Comparison of ENCODE assay signal across 21 cellular contexts in the genomic region with DNA sequence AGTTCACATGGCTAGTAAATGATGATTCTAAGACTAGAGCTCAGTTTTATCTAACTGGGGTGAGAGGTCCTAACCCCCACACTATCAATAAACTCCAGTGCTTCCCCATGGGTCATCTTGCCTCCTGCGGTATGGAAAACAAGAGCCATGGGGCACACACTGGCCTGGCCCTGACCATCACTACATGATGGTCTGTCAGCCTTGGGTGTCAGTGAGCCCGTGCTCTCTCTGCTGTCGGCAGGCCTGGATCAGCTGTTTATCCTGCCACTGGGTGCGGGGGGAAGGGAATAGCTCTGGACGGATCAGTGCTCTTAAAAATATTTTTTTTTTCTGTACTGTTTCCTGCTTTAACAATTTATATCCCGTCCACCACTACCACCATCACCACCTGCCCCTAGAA.
DNase-seq lines count a peak whose midpoint lies in the region; ATAC-seq, FAIRE-seq and TF ChIP-seq lines count a peak whose summit lies in the region.
"Had no signal": no experiment of that assay in that cellular context is flagged by ENCODE, and none has a peak within 500 bp of the region (broad histone marks: within the 10 kb centered on the region; RNA-seq: fewer than 3 reads in every experiment).

No MANE protein-coding gene starts in this region.

- H4K8ac ChIP-seq in H1 (ENCODE audit: extremely low read depth, insufficient read depth, low read length): no peak overlapping the region

- no peaks in the 10 kb centered on the region for H3K79me2 ChIP-seq in H1 (ENCODE audit: control insufficient read depth in 1 of 2, insufficient read depth in 2 of 2, low read length in 2 of 2)

- DNase-seq in right cardiac atrium (peak in 2 of 3 donors; percentile 46 to 51), Right ventricle myocardium superior (no peak), H1 (ENCODE audit: low read depth in 1 of 2, low spot score in 2 of 2) (no peak), left kidney (ENCODE audit: low read depth, low spot score) (peak; percentile 24), GM12891 (ENCODE audit: insufficient read length, low spot score) (no peak), DMS79 (lab: John Stamatoyannopoulos, UW) (no peak), NCI-H2081 treated with DMSO at 0.1 percent for 48 hours (lab: John Stamatoyannopoulos, UW) (no peak)
- DNase-seq: 8988T; C1 segment of cervical spinal cord; Calu3; CD4-positive, alpha-beta memory T cell; COR-L47; DMS53; DND-41; GDM1; GM23248; HFFc6 had no signal

- WGBS in right cardiac atrium: 73% methylated on average over 6 of the region's 6 CpGs
- WGBS in H1 (ENCODE audit: extremely low coverage in 1 of 2, insufficient coverage in 1 of 2, insufficient read length in 1 of 2, insufficient replicate concordance in 2 of 2, low coverage in 1 of 2, low lambda C conversion rate in 2 of 2, missing lambda C conversion rate in 1 of 2), 2 experiments: 91% methylated on average over 6 of the region's 6 CpGs; no CpG with 5 or more reads in 1 of the 2 experiments

- no peaks in the 10 kb centered on the region; the same call in 1 of the 2 replicates for H3K23me2 ChIP-seq in H1 (ENCODE audit: low read depth, low read length)

- H3K4me2 ChIP-seq in H1 (ENCODE audit: insufficient read depth in 1 of 2, low read depth in 2 of 2, low read length in 2 of 2): no peak overlapping the region
- H3K4me2 ChIP-seq: A549 had no signal

- peak overlapping the region; percentile 76 for H2BK120ac ChIP-seq in H1 (replicated peaks; ENCODE audit: low read depth, low read length)

- no peak overlapping the region for H3K4me3 ChIP-seq in right cardiac atrium (ENCODE audit: low read length)
- no peak overlapping the region for H3K4me3 ChIP-seq in H1 (ENCODE audit: extremely low read depth in 1 of 4, insufficient read depth in 2 of 4, low read depth in 3 of 4, low read length in 4 of 4)
- H3K4me3 ChIP-seq: A549, GM12878, GM23248, HAP-1 had no signal

- peak overlapping the region; percentile 94 for H3K14ac ChIP-seq in H1 (ENCODE audit: insufficient read length)

- H3K56ac ChIP-seq in H1 (replicated peaks; ENCODE audit: insufficient read length, low read depth, low read length): no peak overlapping the region

- H4K20me1 ChIP-seq in H1 (replicated peaks in 1 of 2; ENCODE audit: control insufficient read depth in 1 of 2, insufficient read depth in 2 of 2, low read length in 2 of 2): no peaks in the 10 kb centered on the region

- CTCF ChIA-PET in H1 (lab: Charles Lee; ENCODE audit: partially characterized antibody): interaction anchor here (1.3 kb wide), 1 partner anchor 17 kb away, joined by 3 read pairs; no protein-coding TSS in a partner anchor

- peak overlapping the region; percentile 87; the same call in 1 of the 2 replicates for H2AK5ac ChIP-seq in H1 (ENCODE audit: low read depth, low read length)

- TF ChIP-seq RAD21 in H1 (IDR thresholded peaks at IDR 0.05 in 1 of 2, conservative IDR thresholded peaks at IDR 0.05 in 1 of 2; ENCODE audit: low read depth in 2 of 2, low read length in 2 of 2): no peak

- intact Hi-C loops in right cardiac atrium (cut with DNase I) (no loop called here), Right ventricle myocardium superior (cut with DNase I) (loop anchor here (10.0 kb wide), 1 partner anchor 219 kb away; no protein-coding TSS in a partner anchor)

- H3K9me3 ChIP-seq in right cardiac atrium (ENCODE audit: control insufficient read depth, low read length): no peaks in the 10 kb centered on the region
- H3K9me3 ChIP-seq in H1 (ENCODE audit: insufficient read depth in 2 of 2, low read depth in 1 of 2, low read length in 1 of 2): no peaks in the 10 kb centered on the region
- H3K9me3 ChIP-seq: A549, HAP-1 had no signal

- no peaks in the 10 kb centered on the region for H3K36me3 ChIP-seq in H1 (ENCODE audit: control insufficient read depth in 2 of 4, insufficient read depth in 4 of 4, low read length in 3 of 4)
- H3K36me3 ChIP-seq: HAP-1 had no signal

- no peak overlapping the region for H3K27ac ChIP-seq in right cardiac atrium (ENCODE audit: low read length)
- 0 out of 2 replicates have a peak overlapping the region, but pooled peaks have one; percentile 8 for H3K27ac ChIP-seq in H1 (ENCODE audit: low read depth, low read length)
- H3K27ac ChIP-seq: A549, GM23248 had no signal

- peak overlapping the region; percentile 89 for H2BK12ac ChIP-seq in H1 (ENCODE audit: low read depth, low read length)

- FAIRE-seq in H1 (lab: Jason Lieb, UNC) (no peak), GM12891 (lab: Jason Lieb, UNC) (no peak)
- FAIRE-seq: A549, GM12878, GM19239 had no signal

- H4K5ac ChIP-seq in H1 (ENCODE audit: insufficient read length, low read depth, low read length): peak overlapping the region; percentile 57

- H4K91ac ChIP-seq in H1 (replicated peaks; ENCODE audit: insufficient read length, low read length): peak overlapping the region; percentile 84

- no peak for TF ChIP-seq CTCF in H1 (IDR thresholded peaks at IDR 0.05; ENCODE audit: control extremely low read depth in 1 of 3, insufficient read depth in 1 of 3, low read depth in 1 of 3, low read length in 3 of 3)

- H3K23ac ChIP-seq in H1 (ENCODE audit: insufficient read length): peak overlapping the region; percentile 37

- no peak overlapping the region for H2AFZ ChIP-seq in H1 (ENCODE audit: low read length)
- H2AFZ ChIP-seq: GM23248 had no signal

- no peaks in the 10 kb centered on the region for H3K79me1 ChIP-seq in H1 (ENCODE audit: low read depth, low read length)

- H3K4ac ChIP-seq in H1 (replicated peaks; ENCODE audit: insufficient read length, low read depth, low read length): peak overlapping the region; percentile 62

- peak overlapping the region; percentile 94; the same call in 1 of the 2 replicates for H2BK5ac ChIP-seq in H1 (ENCODE audit: low read depth, low read length)

- H3K18ac ChIP-seq in H1 (ENCODE audit: extremely low read depth, low read length): peak overlapping the region; percentile 91

- H2BK20ac ChIP-seq in H1 (ENCODE audit: low read length): peak overlapping the region; percentile 92; the same call in 1 of the 2 replicates

- ATAC-seq in right cardiac atrium (peak; percentile 58 to 74), Right ventricle myocardium superior (ENCODE audit: poor library complexity) (no peak)
- ATAC-seq: A549, GM12878 had no signal

- no peak for TF ChIP-seq EP300 in H1 (IDR thresholded peaks at IDR 0.05; ENCODE audit: borderline replicate concordance in 1 of 2, low read depth in 2 of 2, low read length in 2 of 2)

- no peak overlapping the region for H2BK15ac ChIP-seq in H1 (ENCODE audit: low read length)

- no peak overlapping the region for H3K9ac ChIP-seq in H1 (replicated peaks in 1 of 4; ENCODE audit: extremely low read depth in 1 of 4, low read depth in 3 of 4, low read length in 3 of 4)
- H3K9ac ChIP-seq: GM23248 had no signal

- H3K4me1 ChIP-seq in right cardiac atrium (ENCODE audit: control insufficient read depth, insufficient read depth, low read length) (no peaks in the 10 kb centered on the region), H1 (replicated peaks in 1 of 4; ENCODE audit: control insufficient read depth in 3 of 4, insufficient read depth in 4 of 4, low read length in 3 of 4) (peaks cover 1 to 19% (median 14%) of the 10 kb centered on the region in 4 experiments)
- H3K4me1 ChIP-seq: A549 had no signal

- TF ChIP-seq POLR2A in H1 (IDR thresholded peaks at IDR 0.05; ENCODE audit: control extremely low read depth in 1 of 2, low read depth in 2 of 2, low read length in 2 of 2) (no peak), GM12891 (IDR thresholded peaks at IDR 0.05; ENCODE audit: low read depth, low read length) (no peak)

- POLR2A ChIA-PET in H1 (lab: Charles Lee; ENCODE audit: partially characterized antibody): interaction anchor here (0.9 kb wide), 1 partner anchor 256 kb away, joined by 4 read pairs; the partner anchor contains the start of gene ADGRL2

- no peaks in the 10 kb centered on the region for H3K27me3 ChIP-seq in right cardiac atrium (ENCODE audit: control insufficient read depth, insufficient read depth)
- no peaks in the 10 kb centered on the region for H3K27me3 ChIP-seq in H1 (replicated peaks in 1 of 4; ENCODE audit: control insufficient read depth in 3 of 4, extremely low read depth in 1 of 4, insufficient read depth in 3 of 4, low read length in 3 of 4)

TF ChIP-seq in H1, 55 proteins besides CTCF, POLR2A, EP300 and RAD21:
- no peak for TF ChIP-seq TAF7 (optimal IDR thresholded peaks at IDR 0.05; ENCODE audit: borderline replicate concordance, low read depth, low read length)
- no peak for TF ChIP-seq SP1 (IDR thresholded peaks at IDR 0.05; ENCODE audit: low read depth, low read length)
- TF ChIP-seq SRF (IDR thresholded peaks at IDR 0.05; ENCODE audit: low read depth, low read length): no peak

TF ChIP-seq in GM12891, 5 proteins besides CTCF, POLR2A, EP300 and RAD21:
- TF ChIP-seq PAX5 (IDR thresholded peaks at IDR 0.05; ENCODE audit: insufficient read depth, low read length, severe bottlenecking) (no peak), TAF1 (IDR thresholded peaks at IDR 0.05; ENCODE audit: low read depth, low read length) (no peak), SPI1 (IDR thresholded peaks at IDR 0.05; ENCODE audit: low read depth, low read length) (no peak)
TF ChIP-seq in GM12891: peak in this region for 0.

Comparison
In these comparisons a context has a peak if more than half of its experiments do, and no peak if none do; other contexts are left out.
1. DNase-seq: peak in right cardiac atrium (2 of 3) and left kidney (single experiment); none in Right ventricle myocardium superior (single experiment), H1 (0 of 2), GM12891 (single experiment), DMS79 (single experiment) and NCI-H2081 treated with DMSO at 0.1 percent for 48 hours (single experiment).